Comparison of ENCODE assay signal across 8 cellular contexts in genomic region chr2:47520825-47521665, GRCh38. TPM values are rescaled to one million over a fixed set of nuclear protein-coding genes. Genes with fewer than 3 reads are reported as not detected.
DNase-seq lines count a peak whose midpoint lies in the region; ATAC-seq and TF ChIP-seq lines count a peak whose summit lies in the region.

No MANE protein-coding gene starts in this region.

- TF ChIP-seq CTCF in endothelial cell (IDR thresholded peaks at IDR 0.05; ENCODE audit: unreplicated experiment) (no peak), stomach (IDR thresholded peaks at IDR 0.05) (no peak)

- H3K36me3 Mint-ChIP-seq in endothelial cell (ENCODE audit: low read depth, unreplicated experiment), result no peaks in the 10 kb centered on the region
- no peaks in the 10 kb centered on the region for H3K36me3 Mint-ChIP-seq in naive thymus-derived CD8-positive, alpha-beta T cell

- 2 to 4% (median 3%) methylated on average over 23 to 97 of the region's 97 CpGs for WGBS in stomach, 5 donors

- H3K4me1 Mint-ChIP-seq in endothelial cell (ENCODE audit: unreplicated experiment), result no peaks in the 10 kb centered on the region
- H3K4me1 Mint-ChIP-seq in naive thymus-derived CD8-positive, alpha-beta T cell, result peaks cover 3 to 30% (median 11%) of the 10 kb centered on the region in 4 donors

- H3K9me3 ChIP-seq in stomach, result no peaks in the 10 kb centered on the region

- H3K4me3 ChIP-seq in stomach, result peak overlapping the region; percentile 38 to 60 (median 52)

- DNase-seq in AG20443 (ENCODE audit: low spot score), result peak; percentile 64
- peak; percentile 76 for DNase-seq in GM19238 (ENCODE audit: insufficient read length, low spot score)
- peak; percentile 48 for DNase-seq in NCI-H748 treated with DMSO at 0.1 percent for 48 hours (lab: John Stamatoyannopoulos, UW)
- DNase-seq in activated CD8-positive, alpha-beta memory T cell treated with anti-CD3 and anti-CD28 coated beads, Interleukin-2, amount 50 U/mL, for 1 hour (ENCODE audit: extremely low read depth), result peak; percentile 35
- DNase-seq in endothelial cell (ENCODE audit: low spot score), result peak; percentile 18
- peak; percentile 33 to 86 (median 65) for DNase-seq in naive thymus-derived CD8-positive, alpha-beta T cell
- DNase-seq in stomach, result peak; percentile 46

- POLR2A ChIA-PET in naive thymus-derived CD8-positive, alpha-beta T cell (lab: Charles Lee), result interaction anchor here (0.6 to 1.1 kb wide), 3 partner anchors 31 to 133 kb away, joined by 3 read pairs; no protein-coding TSS in a partner anchor

- H3K27me3 ChIP-seq in stomach, result peaks cover 0 to 37% (median 14%) of the 10 kb centered on the region in 3 donors

- peak; percentile 86 for ATAC-seq in HG03432 (IDR thresholded peaks at IDR 0.05; ENCODE audit: unreplicated experiment)
- ATAC-seq in naive thymus-derived CD8-positive, alpha-beta T cell, result peak; percentile 90 to 93

- H3K4me1 ChIP-seq in stomach, result peaks cover 12 to 18% (median 17%) of the 10 kb centered on the region in 4 donors

- H3K27me3 Mint-ChIP-seq in endothelial cell (ENCODE audit: unreplicated experiment), result peaks cover 8% of the 10 kb centered on the region
- H3K27me3 Mint-ChIP-seq in naive thymus-derived CD8-positive, alpha-beta T cell, result no peaks in the 10 kb centered on the region

- no peak for TF ChIP-seq POLR2A in stomach (IDR thresholded peaks at IDR 0.05)

- H3K4me3 Mint-ChIP-seq in endothelial cell (ENCODE audit: unreplicated experiment), result no peak overlapping the region
- peak overlapping the region; percentile 82 to 98 (median 92) for H3K4me3 Mint-ChIP-seq in naive thymus-derived CD8-positive, alpha-beta T cell

- no peaks in the 10 kb centered on the region for H3K36me3 ChIP-seq in stomach

- intact Hi-C loops in stomach (cut with DNase I; ENCODE audit: low total_unique reads), result no loop called here

- no peak overlapping the region for H3K27ac Mint-ChIP-seq in endothelial cell (ENCODE audit: unreplicated experiment)
- H3K27ac Mint-ChIP-seq in naive thymus-derived CD8-positive, alpha-beta T cell, result peak overlapping the region; percentile 63 to 94 (median 90)

- TF ChIP-seq EP300 in stomach (IDR thresholded peaks at IDR 0.05), result no peak

- H3K27ac ChIP-seq in stomach, result peak overlapping the region in 2 of 5 donors; percentile 35 to 42

- H3K9me3 Mint-ChIP-seq in endothelial cell (ENCODE audit: unreplicated experiment), result no peaks in the 10 kb centered on the region
- H3K9me3 Mint-ChIP-seq in naive thymus-derived CD8-positive, alpha-beta T cell, result no peaks in the 10 kb centered on the region

RNA-seq across cellular contexts. Expression of gene KCNK12, which starts 49.7 kb away (rescaled TPM):
- total RNA-seq in endothelial cell (ENCODE audit: unreplicated experiment) (0.21 TPM), stomach (1 to 10 TPM in 1 of 5 donors, not detected in 4; 3.5 TPM)
- under 1 TPM; 0.55 to 0.60 TPM for total RNA-seq in naive thymus-derived CD8-positive, alpha-beta T cell
- polyA plus RNA-seq in naive thymus-derived CD8-positive, alpha-beta T cell, result under 1 TPM; 0.27 to 0.44 (median 0.32) TPM
- under 1 TPM in 2 of 3 donors, not detected in 1; 0.06 to 0.10 TPM for polyA plus RNA-seq in stomach

Comparison
In these comparisons a context has a peak if more than half of its experiments do, and no peak if none do; other contexts are left out.
1. DNase-seq: peak in every context shown above with its lines; median percentile 76 in GM19238; 65 in naive thymus-derived CD8-positive, alpha-beta T cell; 64 in AG20443; 48 in NCI-H748 treated with DMSO at 0.1 percent for 48 hours; 46 in stomach; 35 in activated CD8-positive, alpha-beta memory T cell treated with anti-CD3 and anti-CD28 coated beads, Interleukin-2, amount 50 U/mL, for 1 hour; 18 in endothelial cell.